Comparison of ENCODE assay signal across 8 cellular contexts in genomic region chr2:113437508-113438465, GRCh38. TPM values are rescaled to one million over a fixed set of nuclear protein-coding genes. Genes with fewer than 3 reads are reported as not detected.
DNase-seq lines count a peak whose midpoint lies in the region; ATAC-seq and TF ChIP-seq lines count a peak whose summit lies in the region.
"Not testable (repeated sequence)": the region's sequence is repeated elsewhere in the genome, so short reads cannot be mapped to it uniquely, and the experiment has no call there.

Gene ZNG1B (plus strand): TSS chr2:113437691. CDS start chr2:113437869, 178 bp downstream.

- intact Hi-C loops in gastrocnemius medialis (cut with DNase I; ENCODE audit: low total_unique reads), result not testable (repeated sequence)

- H3K4me1 ChIP-seq in fibroblast of lung (ENCODE audit: control insufficient read depth, extremely low read depth, insufficient read depth, low read length); lung (ENCODE audit: control insufficient read depth in 2 of 2, insufficient read depth in 2 of 2, low read length in 2 of 2); gastrocnemius medialis: not testable (repeated sequence)

- H3K9ac ChIP-seq in fibroblast of lung (ENCODE audit: insufficient read depth, low read length), result peak within 1 kb of the TSS; percentile 36

- not testable (repeated sequence) for H3K4me1 Mint-ChIP-seq in stimulated activated naive CD8-positive, alpha-beta T cell treated with anti-CD3 and anti-CD28 coated beads, Interleukin-15, amount 100 ng/mL, for 72 hours

- H3K27ac ChIP-seq in adipose tissue (ENCODE audit: low read depth, low read length), result not testable (repeated sequence)
- peak within 1 kb of the TSS; percentile 63 for H3K27ac ChIP-seq in fibroblast of lung (ENCODE audit: insufficient read depth, low read length)
- H3K27ac ChIP-seq in lung (ENCODE audit: low read depth in 1 of 2, low read length in 1 of 2), result peak within 1 kb of the TSS in 1 of 2 donors; percentile 46
- peak within 1 kb of the TSS; percentile 68 to 83 (median 78) for H3K27ac ChIP-seq in gastrocnemius medialis

- in situ Hi-C loops in gastrocnemius medialis (cut with MboI; ENCODE audit: low sequenced_read_pairs in 4 of 4), result not testable (repeated sequence)

- H2AFZ ChIP-seq in fibroblast of lung (ENCODE audit: low read length), result not testable (repeated sequence)

- not testable (repeated sequence) for TF ChIP-seq POLR2A in gastrocnemius medialis (IDR thresholded peaks at IDR 0.05)

- DNase-seq in Daoy (ENCODE audit: low read depth), result peak; percentile 1
- DNase-seq in MG63, result peak; percentile 78
- DNase-seq in activated CD4-positive, alpha-beta T cell treated with anti-CD3 and anti-CD28 coated beads for 48 hours, result peak; percentile 85
- DNase-seq in fibroblast of lung (ENCODE audit: low read depth in 2 of 2), result peak; percentile 0 to 2
- DNase-seq in lung (ENCODE audit: low spot score), result peak; percentile 80
- DNase-seq in gastrocnemius medialis, result peak; percentile 55 to 82
- peak; percentile 75 to 87 for DNase-seq in stimulated activated naive CD8-positive, alpha-beta T cell treated with anti-CD3 and anti-CD28 coated beads, Interleukin-15, amount 100 ng/mL, for 72 hours

- H3K4me2 ChIP-seq in fibroblast of lung (ENCODE audit: extremely low read depth, insufficient read depth, low read length), result peak within 1 kb of the TSS; percentile 40

- peak within 1 kb of the TSS; percentile 92 to 93 for H3K4me3 Mint-ChIP-seq in stimulated activated naive CD8-positive, alpha-beta T cell treated with anti-CD3 and anti-CD28 coated beads, Interleukin-15, amount 100 ng/mL, for 72 hours

- H3K9me3 ChIP-seq in MG63; fibroblast of lung (ENCODE audit: control insufficient read depth, insufficient read depth, low read depth, low read length); lung (ENCODE audit: control insufficient read depth in 2 of 2, insufficient read depth in 1 of 2, low read length in 1 of 2); gastrocnemius medialis: not testable (repeated sequence)

- not testable (repeated sequence) for ATAC-seq in lung (ENCODE audit: insufficient read depth, low FRiP score); gastrocnemius medialis; stimulated activated naive CD8-positive, alpha-beta T cell treated with anti-CD3 and anti-CD28 coated beads, Interleukin-15, amount 100 ng/mL, for 72 hours

- not testable (repeated sequence) for H3K9me3 Mint-ChIP-seq in stimulated activated naive CD8-positive, alpha-beta T cell treated with anti-CD3 and anti-CD28 coated beads, Interleukin-15, amount 100 ng/mL, for 72 hours

- not testable (repeated sequence) for H3K79me2 ChIP-seq in fibroblast of lung (ENCODE audit: control insufficient read depth, insufficient read depth, low read length)

- peak within 1 kb of the TSS; percentile 94 to 98 for H3K27ac Mint-ChIP-seq in stimulated activated naive CD8-positive, alpha-beta T cell treated with anti-CD3 and anti-CD28 coated beads, Interleukin-15, amount 100 ng/mL, for 72 hours

- H3K36me3 ChIP-seq in MG63; fibroblast of lung (ENCODE audit: control insufficient read depth, insufficient read depth, low read length); lung (ENCODE audit: control insufficient read depth in 2 of 2, insufficient read depth in 2 of 2, low read length in 2 of 2); gastrocnemius medialis: not testable (repeated sequence)

- H3K27me3 Mint-ChIP-seq in stimulated activated naive CD8-positive, alpha-beta T cell treated with anti-CD3 and anti-CD28 coated beads, Interleukin-15, amount 100 ng/mL, for 72 hours, result not testable (repeated sequence)

- H3K27me3 ChIP-seq in MG63; fibroblast of lung (ENCODE audit: control insufficient read depth, insufficient read depth, low read length); lung (ENCODE audit: control insufficient read depth, insufficient read depth); gastrocnemius medialis: not testable (repeated sequence)

- TF ChIP-seq CTCF in fibroblast of lung (conservative IDR thresholded peaks at IDR 0.05 in 1 of 2, IDR thresholded peaks at IDR 0.05 in 1 of 2; ENCODE audit: low read depth in 1 of 2, low read length in 2 of 2); lung (IDR thresholded peaks at IDR 0.05; ENCODE audit: control extremely low read depth, extremely low read depth); gastrocnemius medialis (IDR thresholded peaks at IDR 0.05 in 4 of 5, conservative IDR thresholded peaks at IDR 0.05 in 1 of 5): not testable (repeated sequence)

- 0 to 1% (median 1%) methylated on average over 27 to 37 of the region's 56 CpGs for WGBS in adipose tissue, 3 donors
- 0 to 1% methylated on average over 19 to 41 of the region's 56 CpGs for WGBS in lung, 2 donors

- peak within 1 kb of the TSS; percentile 51 for H3K4me3 ChIP-seq in MG63
- peak within 1 kb of the TSS; percentile 44 to 65 (median 56) for H3K4me3 ChIP-seq in fibroblast of lung (replicated peaks in 1 of 4; ENCODE audit: control extremely low read depth in 1 of 4, insufficient read depth in 1 of 4, low read depth in 3 of 4, low read length in 4 of 4)
- peak within 1 kb of the TSS; percentile 35 for H3K4me3 ChIP-seq in lung
- peak within 1 kb of the TSS; percentile 52 to 60 (median 59) for H3K4me3 ChIP-seq in gastrocnemius medialis

- not testable (repeated sequence) for H4K20me1 ChIP-seq in fibroblast of lung (ENCODE audit: control insufficient read depth, extremely low read depth, insufficient read depth, low read length)

RNA-seq across cellular contexts. Expression of gene ZNG1B, which starts in this region (rescaled TPM):
- total RNA-seq in Daoy (2014; rRNA removed; shearing (Covaris generic)), result 42.5 and 58.1 TPM in 2 replicates
- total RNA-seq in MG63 (2014; rRNA removed; shearing (Covaris generic); ENCODE audit: low replicate concordance), result 12.9 and 16.3 TPM in 2 replicates
- polyA plus RNA-seq in adipose tissue (10 to 100 TPM; 14.8 to 25.9 (median 19.0) TPM), fibroblast of lung (23.9 and 25.4 TPM in 2 replicates), lung (10 to 100 TPM; 25.8 to 32.8 TPM)
- total RNA-seq in fibroblast of lung (29.0 and 36.8 TPM in 2 replicates), lung (10 to 100 TPM; 33.2 to 37.1 TPM), gastrocnemius medialis (10 to 100 TPM; 16.1 to 48.2 (median 34.0) TPM)
- 21.3 and 21.6 TPM in 2 replicates for polyA plus RNA-seq in fibroblast of lung (2012)
- 3.6 and 5.0 TPM in 2 replicates for polyA minus RNA-seq in fibroblast of lung (ENCODE audit: low replicate concordance)

Comparison
In these comparisons a context has a peak if more than half of its experiments do, and no peak if none do; other contexts are left out.
1. DNase-seq: peak in every context shown above with its lines; median percentile 85 in activated CD4-positive, alpha-beta T cell treated with anti-CD3 and anti-CD28 coated beads for 48 hours; 81 in stimulated activated naive CD8-positive, alpha-beta T cell treated with anti-CD3 and anti-CD28 coated beads, Interleukin-15, amount 100 ng/mL, for 72 hours; 80 in lung; 78 in MG63; 68 in gastrocnemius medialis; 1 in Daoy; 1 in fibroblast of lung.